ENCODE assay signal across 17 cellular contexts in the genomic region with DNA sequence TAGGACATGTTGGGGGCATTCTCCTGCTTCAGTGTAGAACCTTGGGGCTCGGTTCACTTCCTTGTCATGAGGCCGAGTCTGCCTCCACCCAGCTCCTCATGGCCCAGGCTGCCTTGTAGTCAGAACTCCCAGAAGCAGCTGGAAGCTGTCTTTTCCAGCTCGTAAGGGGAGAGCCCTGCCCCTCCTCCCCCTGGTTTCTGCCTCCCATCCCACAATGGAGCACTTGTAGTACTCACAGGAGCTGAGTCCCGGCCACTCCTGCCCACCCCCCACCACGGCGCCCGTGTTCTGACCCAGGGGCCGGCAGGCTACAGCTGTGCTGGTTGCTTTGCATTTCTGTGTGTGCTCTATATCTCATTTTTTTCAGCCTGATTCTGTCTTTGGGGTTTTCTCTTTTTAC. TPM values are rescaled to one million over a fixed set of nuclear protein-coding genes. Genes with fewer than 3 reads are reported as not detected.
DNase-seq lines count a peak whose midpoint lies in the region; ATAC-seq and TF ChIP-seq lines count a peak whose summit lies in the region.
"Had no signal": no experiment of that assay in that cellular context is flagged by ENCODE, and none has a peak within 500 bp of the region (broad histone marks: within the 10 kb centered on the region; RNA-seq: fewer than 3 reads in every experiment).

No MANE protein-coding gene starts in this region.

- H3K4me3 ChIP-seq in fibroblast of villous mesenchyme (ENCODE audit: low read depth, low read length) (no peak overlapping the region), HAP-1 (no peak overlapping the region)
- H3K4me3 ChIP-seq: K562, right lobe of liver, tibial artery had no signal

- peak; percentile 47 for DNase-seq in ELF-1 (ENCODE audit: low read depth, low spot score)
- DNase-seq in fibroblast of villous mesenchyme (ENCODE audit: low read depth), result peak; percentile 56
- DNase-seq in islet precursor cell, result peak; percentile 62
- peak; percentile 24 to 95 (median 64) for DNase-seq in posterior cingulate gyrus
- DNase-seq in NCI-H1930 (lab: John Stamatoyannopoulos, UW), result no peak
- no peak for DNase-seq in GM20000 (ENCODE audit: low spot score)
- no peak for DNase-seq in HAP-1 (ENCODE audit: low spot score in 2 of 2)
- DNase-seq: ACHN; activated CD4-positive, alpha-beta memory T cell treated with anti-CD3 and anti-CD28 coated beads for 36 hours; naive B cell; NCI-H1092; NCI-H2171 treated with DMSO at 0.1 percent for 48 hours; right lobe of liver; stimulated activated CD8-positive, alpha-beta memory T cell treated with anti-CD3 and anti-CD28 coated beads, Interleukin-4, amount 100 ng/mL, for 48 hours; tibial artery had no signal

- TF ChIP-seq CTCF in fibroblast of villous mesenchyme (IDR thresholded peaks at IDR 0.05; ENCODE audit: insufficient read depth, low read depth, low read length) (no peak), GM20000 (IDR thresholded peaks at IDR 0.05; ENCODE audit: extremely low read depth, missing control alignments) (no peak)

- no peaks in the 10 kb centered on the region for H3K9me3 ChIP-seq in HAP-1
- H3K9me3 ChIP-seq: right lobe of liver, tibial artery had no signal

- intact Hi-C loops in posterior cingulate gyrus (cut with DNase I), result no loop called here

- no peaks in the 10 kb centered on the region for H3K27me3 ChIP-seq in HAP-1 (ENCODE audit: low read depth)
- H3K27me3 ChIP-seq: right lobe of liver, tibial artery had no signal

- no peaks in the 10 kb centered on the region for H3K4me1 ChIP-seq in HAP-1
- H3K4me1 ChIP-seq: right lobe of liver, tibial artery had no signal

- H3K36me3 ChIP-seq in HAP-1 (replicated peaks), result no peaks in the 10 kb centered on the region
- H3K36me3 ChIP-seq: right lobe of liver, tibial artery had no signal

- in situ Hi-C loops in HAP-1 (cut with MboI; ENCODE audit: low sequenced_read_pairs), result no loop called here

- ATAC-seq in HG03025 (IDR thresholded peaks at IDR 0.05; ENCODE audit: low FRiP score, unreplicated experiment), result no peak
- ATAC-seq: K562, right lobe of liver had no signal

RNA-seq across cellular contexts. Expression of a gene that starts 24.7 kb away (rescaled TPM):
- 25.4 and 28.1 TPM in 2 replicates for total RNA-seq in fibroblast of villous mesenchyme

Comparison
In these comparisons a context has a peak if more than half of its experiments do, and no peak if none do; other contexts are left out.
1. DNase-seq: peak in ELF-1 (single experiment), fibroblast of villous mesenchyme (single experiment), islet precursor cell (single experiment) and posterior cingulate gyrus (10 of 10); none in NCI-H1930 (0 of 2), GM20000 (single experiment) and HAP-1 (0 of 2).